Comparison of ENCODE assay signal across 8 cellular contexts in genomic region chr14:103522028-103522581, GRCh38. TPM values are rescaled to one million over a fixed set of nuclear protein-coding genes. Genes with fewer than 3 reads are reported as not detected.
DNase-seq lines count a peak whose midpoint lies in the region; TF ChIP-seq lines count a peak whose summit lies in the region.

No MANE protein-coding gene starts in this region.

- H3K4me3 ChIP-seq in AG04450 (ENCODE audit: low read depth, low read length) (peak overlapping the region; percentile 53), HUES48 (ENCODE audit: low read depth, low read length) (peak overlapping the region; percentile 97), ascending aorta (peak overlapping the region; percentile 73 to 75), stomach smooth muscle (ENCODE audit: low read length in 2 of 2) (peak overlapping the region; percentile 87 to 92)

- H3K4me1 ChIP-seq in HUES48 (ENCODE audit: control insufficient read depth, insufficient read depth, low read length), result peaks cover 23% of the 10 kb centered on the region; the same call in 1 of the 2 replicates
- H3K4me1 ChIP-seq in ascending aorta, result peaks cover 25 to 32% of the 10 kb centered on the region in 2 donors
- H3K4me1 ChIP-seq in stomach smooth muscle (ENCODE audit: control insufficient read depth, insufficient read depth, low read length), result peaks cover 53% of the 10 kb centered on the region

- CTCF ChIA-PET in AG04450 (lab: Charles Lee), result interaction anchor here (0.7 to 1.1 kb wide), 2 partner anchors 21 to 25 kb away, joined by 3 to 4 read pairs; no protein-coding TSS in a partner anchor

- H3K9ac ChIP-seq in HUES48 (ENCODE audit: low read depth, low read length) (peak overlapping the region; percentile 76), stomach smooth muscle (ENCODE audit: low read length in 2 of 2) (peak overlapping the region; percentile 69 to 80)

- no peak for DNase-seq in AG04450 (ENCODE audit: low read depth, low spot score)
- peak in 1 of 2 donors; percentile 74 for DNase-seq in ascending aorta (ENCODE audit: low spot score in 2 of 2)
- DNase-seq in iPS-NIHi11 (ENCODE audit: low spot score), result peak; percentile 60
- DNase-seq in kidney glomerular epithelial cell (lab: John Stamatoyannopoulos, UW), result no peak
- DNase-seq in inferior parietal cortex (ENCODE audit: extremely low spot score), result no peak
- no peak for DNase-seq in epidermal melanocyte (ENCODE audit: insufficient read length, low spot score)

- H3K27ac ChIP-seq in AG04450 (ENCODE audit: low read depth, low read length) (no peak overlapping the region), HUES48 (ENCODE audit: low read depth, low read length) (peak overlapping the region; percentile 76), ascending aorta (peak overlapping the region; percentile 79 to 82), stomach smooth muscle (ENCODE audit: low read length) (peak overlapping the region; percentile 88)

- intact Hi-C loops in ascending aorta (cut with DNase I), result no loop called here

- H3K36me3 ChIP-seq in HUES48 (ENCODE audit: control insufficient read depth, insufficient read depth, low read length) (peaks cover 18% of the 10 kb centered on the region), ascending aorta (no peaks in the 10 kb centered on the region), stomach smooth muscle (ENCODE audit: control insufficient read depth in 2 of 2, insufficient read depth in 2 of 2, low read length in 2 of 2) (peaks cover 6 to 11% of the 10 kb centered on the region in 2 donors)

- POLR2A ChIA-PET in AG04450 (lab: Yijun Ruan, JAX), result interaction anchor here (1.0 kb wide), 1 partner anchor 39 kb away, joined by 3 read pairs; no protein-coding TSS in a partner anchor

- H3K27me3 ChIP-seq in AG04450 (ENCODE audit: control insufficient read depth, insufficient read depth, low read length), result peaks cover 20% of the 10 kb centered on the region
- peaks cover 21% of the 10 kb centered on the region for H3K27me3 ChIP-seq in HUES48 (ENCODE audit: control insufficient read depth, insufficient read depth, low read length)
- H3K27me3 ChIP-seq in ascending aorta, result no peaks in the 10 kb centered on the region
- H3K27me3 ChIP-seq in stomach smooth muscle (ENCODE audit: control insufficient read depth in 1 of 2, insufficient read depth in 2 of 2, low read length in 2 of 2), result no peaks in the 10 kb centered on the region

- H3K9me3 ChIP-seq in AG04450 (ENCODE audit: control insufficient read depth, insufficient read depth, low read length), result peaks cover 6% of the 10 kb centered on the region
- H3K9me3 ChIP-seq in HUES48 (ENCODE audit: control insufficient read depth, insufficient read depth, low read length), result no peaks in the 10 kb centered on the region
- no peaks in the 10 kb centered on the region for H3K9me3 ChIP-seq in ascending aorta
- no peaks in the 10 kb centered on the region for H3K9me3 ChIP-seq in stomach smooth muscle (ENCODE audit: control insufficient read depth in 2 of 2, low read length in 2 of 2)

- no peak for TF ChIP-seq CTCF in AG04450 (IDR thresholded peaks at IDR 0.05; ENCODE audit: low read depth, low read length)
- no peak for TF ChIP-seq CTCF in ascending aorta (IDR thresholded peaks at IDR 0.05)

RNA-seq across cellular contexts. Expression of gene CKB, which starts 0.5 kb away (rescaled TPM):
- polyA plus RNA-seq in AG04450 (2011; rRNA removed), result 11.7 and 12.9 TPM in 2 replicates
- polyA minus RNA-seq in AG04450 (2011; rRNA and poly(A)+ RNA removed), result 7.0 and 8.3 TPM in 2 replicates
- 144 TPM for total RNA-seq in ascending aorta

RNA-seq across cellular contexts. Expression of gene TRMT61A, which starts 6.9 kb away (rescaled TPM):
- 4.4 and 6.1 TPM in 2 replicates for polyA plus RNA-seq in AG04450 (2011; rRNA removed)
- 2.7 and 3.7 TPM in 2 replicates for polyA minus RNA-seq in AG04450 (2011; rRNA and poly(A)+ RNA removed)
- total RNA-seq in ascending aorta, result 31.2 TPM

RNA-seq across cellular contexts. Expression of gene BAG5, which starts 40.4 kb away (rescaled TPM):
- 10.5 and 12.5 TPM in 2 replicates for polyA plus RNA-seq in AG04450 (2011; rRNA removed)
- 12.7 and 15.0 TPM in 2 replicates for polyA minus RNA-seq in AG04450 (2011; rRNA and poly(A)+ RNA removed)
- 7.1 TPM for total RNA-seq in ascending aorta

RNA-seq across cellular contexts. Expression of gene COA8, which starts 40.7 kb away (rescaled TPM):
- 25.8 and 29.8 TPM in 2 replicates for polyA plus RNA-seq in AG04450 (2011; rRNA removed)
- polyA minus RNA-seq in AG04450 (2011; rRNA and poly(A)+ RNA removed), result 5.7 and 6.3 TPM in 2 replicates
- total RNA-seq in ascending aorta, result 37.7 TPM
